11 cellular contexts compared by ENCODE assay signal in genomic region chr1:181092056-181092455, GRCh38. TPM values are rescaled to one million over a fixed set of nuclear protein-coding genes. Genes with fewer than 3 reads are reported as not detected.
DNase-seq lines count a peak whose midpoint lies in the region; ATAC-seq lines count a peak whose summit lies in the region.
"Had no signal": no experiment of that assay in that cellular context is flagged by ENCODE, and none has a peak within 500 bp of the region (broad histone marks: within the 10 kb centered on the region; RNA-seq: fewer than 3 reads in every experiment).

No MANE protein-coding gene starts in this region.

- ATAC-seq in right cardiac atrium (no peak), Right ventricle myocardium inferior (no peak)
- no peak for ATAC-seq in activated T-helper 17 cell treated with anti-CD3 and anti-CD28 coated beads, Interleukin-2, amount 50 U/mL, for 72 hours (replicated peaks)

- no peaks in the 10 kb centered on the region for H3K27me3 Mint-ChIP-seq in activated T-helper 17 cell treated with anti-CD3 and anti-CD28 coated beads, Interleukin-2, amount 50 U/mL, for 72 hours

- H3K36me3 ChIP-seq in iPS-20b (ENCODE audit: insufficient read depth, low read depth, low read length) = peaks cover 16% of the 10 kb centered on the region; the same call in 1 of the 2 replicates
- H3K36me3 ChIP-seq: cardiac muscle cell had no signal

- intact Hi-C loops in right cardiac atrium (cut with DNase I) (loop anchor here in 2 of 4 donors (5.0 to 10.0 kb wide), 2 partner anchors 55 to 57 kb away; partner anchors contain the start of gene MR1 (in 1 of the 2)), Right ventricle myocardium inferior (cut with DNase I) (no loop called here)

- H3K27me3 ChIP-seq in right cardiac atrium (ENCODE audit: control insufficient read depth, insufficient read depth) (no peaks in the 10 kb centered on the region), iPS-20b (ENCODE audit: insufficient read depth, low read length) (peaks cover 51% of the 10 kb centered on the region)

- peaks cover 81% of the 10 kb centered on the region for H3K36me3 Mint-ChIP-seq in activated T-helper 17 cell treated with anti-CD3 and anti-CD28 coated beads, Interleukin-2, amount 50 U/mL, for 72 hours (ENCODE audit: low read depth)

- H3K9me3 Mint-ChIP-seq in activated T-helper 17 cell treated with anti-CD3 and anti-CD28 coated beads, Interleukin-2, amount 50 U/mL, for 72 hours = no peaks in the 10 kb centered on the region

- H3K4me1 ChIP-seq in right cardiac atrium (ENCODE audit: control insufficient read depth, insufficient read depth, low read length) = peaks cover 15% of the 10 kb centered on the region
- H3K4me1 ChIP-seq in iPS-20b (ENCODE audit: insufficient read depth, low read length) = peaks cover 29% of the 10 kb centered on the region

- H3K4me3 Mint-ChIP-seq in activated T-helper 17 cell treated with anti-CD3 and anti-CD28 coated beads, Interleukin-2, amount 50 U/mL, for 72 hours = peak overlapping the region; percentile 97

- DNase-seq in right cardiac atrium (no peak), Right ventricle myocardium inferior (ENCODE audit: missing footprints) (no peak), midbrain (lab: John Stamatoyannopoulos, UW) (no peak), DMS153 (lab: John Stamatoyannopoulos, UW) (no peak), NOMO-1 (lab: John Stamatoyannopoulos, UW; ENCODE audit: unreplicated experiment in 2 of 2) (no peak), D341Med (ENCODE audit: low spot score) (no peak)
- DNase-seq: NCI-H2081 treated with DMSO at 0.1 percent for 48 hours; stimulated activated CD4-positive, alpha-beta T cell treated with anti-CD3 and anti-CD28 coated beads, Interleukin-12 subunit alpha, Interleukin-12 subunit beta, amount 100 ng/mL, for 4 hours had no signal

- WGBS in right cardiac atrium = 56% methylated on average over 2 of the region's 2 CpGs

- H3K27ac Mint-ChIP-seq in activated T-helper 17 cell treated with anti-CD3 and anti-CD28 coated beads, Interleukin-2, amount 50 U/mL, for 72 hours = peak overlapping the region; percentile 99

- peak overlapping the region; percentile 70 for H3K4me3 ChIP-seq in right cardiac atrium (ENCODE audit: low read length)
- H3K4me3 ChIP-seq in iPS-20b (ENCODE audit: low read length) = 0 out of 2 replicates have a peak overlapping the region, but pooled peaks have one; percentile 73
- H3K4me3 ChIP-seq: cardiac muscle cell had no signal

- no peak overlapping the region for H3K9ac ChIP-seq in iPS-20b (ENCODE audit: low read depth, low read length)

- peaks cover 34% of the 10 kb centered on the region for H3K4me1 Mint-ChIP-seq in activated T-helper 17 cell treated with anti-CD3 and anti-CD28 coated beads, Interleukin-2, amount 50 U/mL, for 72 hours

- H3K9me3 ChIP-seq in right cardiac atrium (ENCODE audit: control insufficient read depth, low read length) (no peaks in the 10 kb centered on the region), iPS-20b (ENCODE audit: insufficient read depth, low read depth, low read length) (no peaks in the 10 kb centered on the region)

- no peak overlapping the region for H3K27ac ChIP-seq in right cardiac atrium (ENCODE audit: low read length)
- H3K27ac ChIP-seq in iPS-20b (ENCODE audit: low read length) = no peak overlapping the region
- H3K27ac ChIP-seq: cardiac muscle cell had no signal

RNA-seq across cellular contexts. Expression of gene IER5, which starts 3.6 kb away (rescaled TPM):
- total RNA-seq in right cardiac atrium (10 to 100 TPM; 21.9 to 32.6 (median 28.2) TPM), Right ventricle myocardium inferior (14.3 TPM)
- polyA plus RNA-seq in right cardiac atrium = 63.8 TPM
- 10 to 100 TPM; 40.9 to 60.4 TPM for total RNA-seq in activated T-helper 17 cell treated with anti-CD3 and anti-CD28 coated beads, Interleukin-2, amount 50 U/mL, for 72 hours

RNA-seq across cellular contexts. Expression of gene MR1, which starts 58.3 kb away (rescaled TPM):
- total RNA-seq in right cardiac atrium (10 to 100 TPM in 3 of 4 donors, 1 to 10 TPM in 1; 9.0 to 16.1 (median 12.2) TPM), Right ventricle myocardium inferior (5.3 TPM)
- polyA plus RNA-seq in right cardiac atrium = 3.0 TPM
- 10 to 100 TPM; 21.9 to 26.1 TPM for total RNA-seq in activated T-helper 17 cell treated with anti-CD3 and anti-CD28 coated beads, Interleukin-2, amount 50 U/mL, for 72 hours
- polyA plus RNA-seq: cardiac muscle cell had no signal
